8 cellular contexts compared by ENCODE assay signal in the genomic region with DNA sequence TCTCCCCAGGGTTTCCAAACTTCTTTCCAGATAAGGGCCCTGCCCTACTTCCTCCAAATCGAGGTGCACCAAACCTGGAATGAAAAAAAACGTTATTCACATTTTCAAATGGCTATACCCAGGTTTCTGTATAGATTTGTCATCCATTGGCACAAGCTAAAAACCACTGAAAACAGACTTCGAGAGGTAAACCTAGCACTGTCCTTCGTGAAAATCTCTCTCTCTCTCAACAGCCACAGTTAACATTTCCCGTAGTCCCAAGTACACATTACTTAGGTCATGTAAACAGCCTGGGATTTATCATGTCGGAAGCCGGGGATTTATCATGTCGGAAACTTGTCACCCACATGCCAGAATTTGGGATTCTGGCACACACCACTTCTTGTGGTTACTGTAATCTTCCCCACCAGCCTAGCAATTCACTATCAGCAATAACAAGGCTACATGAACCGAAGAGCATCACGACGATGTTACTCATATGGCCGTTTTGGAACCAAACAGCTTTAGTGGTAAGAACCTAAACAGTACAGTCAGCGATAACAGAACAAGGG. TPM values are rescaled to one million over a fixed set of nuclear protein-coding genes. Genes with fewer than 3 reads are reported as not detected.
DNase-seq lines count a peak whose midpoint lies in the region; ATAC-seq and TF ChIP-seq lines count a peak whose summit lies in the region.

No MANE protein-coding gene starts in this region.

- TF ChIP-seq CTCF in coronary artery (IDR thresholded peaks at IDR 0.05): no peak

- peak overlapping the region; percentile 99 for H3K27ac ChIP-seq in CD4-positive, CD25-positive, alpha-beta regulatory T cell (ENCODE audit: insufficient read depth, low read length, poor library complexity, severe bottlenecking)
- H3K27ac ChIP-seq in coronary artery: peak overlapping the region; percentile 99 to 100
- H3K27ac ChIP-seq in naive thymus-derived CD4-positive, alpha-beta T cell (ENCODE audit: low read depth, low read length): peak overlapping the region; percentile 100

- POLR2A ChIA-PET in naive thymus-derived CD4-positive, alpha-beta T cell (lab: Charles Lee): interaction anchor here (0.6 to 5.5 kb wide), 52 partner anchors 8 to 1751 kb away, joined by 3 to 224 read pairs (median 4); a partner anchor contains a TSS

- no peak for DNase-seq in CD4-positive, CD25-positive, alpha-beta regulatory T cell
- DNase-seq in MG63 (peak; percentile 56), coronary artery (ENCODE audit: low spot score) (no peak), RPMI8226 (no peak), cortex of kidney (lab: John Stamatoyannopoulos, UW) (no peak)
- peak in 1 of 9 donors; percentile 35 for DNase-seq in naive thymus-derived CD4-positive, alpha-beta T cell

- no peaks in the 10 kb centered on the region for H3K27me3 ChIP-seq in CD4-positive, CD25-positive, alpha-beta regulatory T cell (ENCODE audit: control insufficient read depth, insufficient read depth, low read length)
- H3K27me3 ChIP-seq in MG63: no peaks in the 10 kb centered on the region
- no peaks in the 10 kb centered on the region for H3K27me3 ChIP-seq in naive thymus-derived CD4-positive, alpha-beta T cell (ENCODE audit: control insufficient read depth in 2 of 2, insufficient read depth in 2 of 2, low read length in 2 of 2)

- peaks cover 13 to 72% (median 62%) of the 10 kb centered on the region in 4 donors for H3K4me1 Mint-ChIP-seq in CD4-positive, CD25-positive, alpha-beta regulatory T cell
- H3K4me1 Mint-ChIP-seq in naive thymus-derived CD4-positive, alpha-beta T cell: peaks cover 33 to 85% (median 77%) of the 10 kb centered on the region in 7 donors

- peaks cover 0 to 5% (median 0%) of the 10 kb centered on the region in 7 donors for H3K9me3 Mint-ChIP-seq in CD4-positive, CD25-positive, alpha-beta regulatory T cell
- peaks cover 0 to 34% (median 0%) of the 10 kb centered on the region in 11 donors for H3K9me3 Mint-ChIP-seq in naive thymus-derived CD4-positive, alpha-beta T cell

- H3K27ac Mint-ChIP-seq in CD4-positive, CD25-positive, alpha-beta regulatory T cell: peak overlapping the region; percentile 100
- peak overlapping the region; percentile 99 to 100 (median 100) for H3K27ac Mint-ChIP-seq in naive thymus-derived CD4-positive, alpha-beta T cell

- intact Hi-C loops in naive thymus-derived CD4-positive, alpha-beta T cell (cut with micrococcal nuclease): loop anchor here (5.0 to 10.0 kb wide), 7 partner anchors 97 to 678 kb away; a partner anchor contains a TSS

- peaks cover 19% of the 10 kb centered on the region for H3K27me3 Mint-ChIP-seq in CD4-positive, CD25-positive, alpha-beta regulatory T cell
- peaks cover 0 to 11% (median 0%) of the 10 kb centered on the region in 5 donors for H3K27me3 Mint-ChIP-seq in naive thymus-derived CD4-positive, alpha-beta T cell

- H3K4me3 ChIP-seq in CD4-positive, CD25-positive, alpha-beta regulatory T cell (ENCODE audit: low read depth, low read length): peak overlapping the region; percentile 100
- H3K4me3 ChIP-seq in MG63: peak overlapping the region; percentile 96
- H3K4me3 ChIP-seq in coronary artery: peak overlapping the region; percentile 90
- peak overlapping the region; percentile 98 for H3K4me3 ChIP-seq in naive thymus-derived CD4-positive, alpha-beta T cell (ENCODE audit: low read length)

- ATAC-seq in CD4-positive, CD25-positive, alpha-beta regulatory T cell (ENCODE audit: low read depth in 2 of 2): no peak
- ATAC-seq in naive thymus-derived CD4-positive, alpha-beta T cell: no peak
- ATAC-seq in GM21528 (IDR thresholded peaks at IDR 0.05; ENCODE audit: low FRiP score, unreplicated experiment) (no peak), HG02571 (IDR thresholded peaks at IDR 0.05; ENCODE audit: unreplicated experiment) (no peak)

- peak overlapping the region; percentile 88 to 100 (median 99) for H3K4me3 Mint-ChIP-seq in CD4-positive, CD25-positive, alpha-beta regulatory T cell
- H3K4me3 Mint-ChIP-seq in naive thymus-derived CD4-positive, alpha-beta T cell: peak overlapping the region; percentile 97 to 100 (median 99)

- CTCF ChIA-PET in naive thymus-derived CD4-positive, alpha-beta T cell (lab: Charles Lee): interaction anchor here (0.8 to 3.7 kb wide), 7 partner anchors 8 to 731 kb away, joined by 3 to 30 read pairs (median 4); a partner anchor contains a TSS

- H3K9me3 ChIP-seq in CD4-positive, CD25-positive, alpha-beta regulatory T cell (ENCODE audit: control insufficient read depth in 2 of 2, low read length in 2 of 2): no peaks in the 10 kb centered on the region
- no peaks in the 10 kb centered on the region for H3K9me3 ChIP-seq in MG63
- H3K9me3 ChIP-seq in naive thymus-derived CD4-positive, alpha-beta T cell (ENCODE audit: control insufficient read depth in 2 of 3, low read length in 3 of 3): no peaks in the 10 kb centered on the region

- H3K36me3 Mint-ChIP-seq in CD4-positive, CD25-positive, alpha-beta regulatory T cell: peaks cover 70% of the 10 kb centered on the region
- H3K36me3 Mint-ChIP-seq in naive thymus-derived CD4-positive, alpha-beta T cell: peaks cover 14 to 75% (median 58%) of the 10 kb centered on the region in 5 donors

- peaks cover 54% of the 10 kb centered on the region for H3K4me1 ChIP-seq in CD4-positive, CD25-positive, alpha-beta regulatory T cell (ENCODE audit: control insufficient read depth, insufficient read depth, low read length, poor library complexity, severe bottlenecking)
- H3K4me1 ChIP-seq in naive thymus-derived CD4-positive, alpha-beta T cell (ENCODE audit: control insufficient read depth in 2 of 2, insufficient read depth in 2 of 2, low read length in 2 of 2): peaks cover 41 to 54% of the 10 kb centered on the region in 2 donors

- peaks cover 59% of the 10 kb centered on the region for H3K36me3 ChIP-seq in CD4-positive, CD25-positive, alpha-beta regulatory T cell (ENCODE audit: control insufficient read depth, insufficient read depth, low read length)
- peaks cover 73% of the 10 kb centered on the region for H3K36me3 ChIP-seq in MG63
- H3K36me3 ChIP-seq in naive thymus-derived CD4-positive, alpha-beta T cell (ENCODE audit: control insufficient read depth in 2 of 3, insufficient read depth in 3 of 3, low read length in 3 of 3): peaks cover 46 to 76% (median 53%) of the 10 kb centered on the region in 3 experiments

RNA-seq across cellular contexts. Expression of a gene that starts 1.2 kb away (rescaled TPM):
- total RNA-seq in CD4-positive, CD25-positive, alpha-beta regulatory T cell: 2,976 TPM
- polyA plus RNA-seq in CD4-positive, CD25-positive, alpha-beta regulatory T cell: 1,000 to 10,000 TPM in 3 of 4 donors, 100 to 1,000 TPM in 1; 887 to 1,222 (median 1,070) TPM
- 420 and 1,383 TPM in 2 replicates for total RNA-seq in MG63 (2014; rRNA removed; shearing (Covaris generic); ENCODE audit: low replicate concordance)
- 1,000 to 10,000 TPM in 4 of 5 experiments, 100 to 1,000 TPM in 1; 781 to 2,704 (median 1,632) TPM for total RNA-seq in naive thymus-derived CD4-positive, alpha-beta T cell
- 1,000 to 10,000 TPM; 1,423 to 1,510 TPM for polyA plus RNA-seq in naive thymus-derived CD4-positive, alpha-beta T cell

RNA-seq across cellular contexts. Expression of a gene that starts 1.9 kb away (rescaled TPM):
- 173 TPM for total RNA-seq in CD4-positive, CD25-positive, alpha-beta regulatory T cell
- polyA plus RNA-seq in CD4-positive, CD25-positive, alpha-beta regulatory T cell: 10 to 100 TPM in 3 of 4 donors, 1 to 10 TPM in 1; 9.2 to 11.6 (median 10.8) TPM
- total RNA-seq in MG63 (2014; rRNA removed; shearing (Covaris generic); ENCODE audit: low replicate concordance): 9.1 and 17.7 TPM in 2 replicates
- 100 to 1,000 TPM in 4 of 5 experiments, 10 to 100 TPM in 1; 46.7 to 192 (median 115) TPM for total RNA-seq in naive thymus-derived CD4-positive, alpha-beta T cell
- 10 to 100 TPM; 11.3 to 16.6 TPM for polyA plus RNA-seq in naive thymus-derived CD4-positive, alpha-beta T cell

RNA-seq across cellular contexts. Expression of a gene that starts 8.0 kb away (rescaled TPM):
- 49.3 TPM for total RNA-seq in CD4-positive, CD25-positive, alpha-beta regulatory T cell
- 10 to 100 TPM; 10.2 to 11.1 (median 10.2) TPM for polyA plus RNA-seq in CD4-positive, CD25-positive, alpha-beta regulatory T cell
- total RNA-seq in MG63 (2014; rRNA removed; shearing (Covaris generic); ENCODE audit: low replicate concordance): 2.8 and 10.4 TPM in 2 replicates
- total RNA-seq in naive thymus-derived CD4-positive, alpha-beta T cell: 10 to 100 TPM; 34.5 to 69.6 (median 41.9) TPM
- 1 to 10 TPM; 7.4 to 8.2 TPM for polyA plus RNA-seq in naive thymus-derived CD4-positive, alpha-beta T cell

RNA-seq across cellular contexts. Expression of a gene that starts 55.9 kb away (rescaled TPM):
- 0.67 TPM for total RNA-seq in CD4-positive, CD25-positive, alpha-beta regulatory T cell
- polyA plus RNA-seq in CD4-positive, CD25-positive, alpha-beta regulatory T cell: not detected
- 5.6 and 19.0 TPM in 2 replicates for total RNA-seq in MG63 (2014; rRNA removed; shearing (Covaris generic); ENCODE audit: low replicate concordance)
- total RNA-seq in naive thymus-derived CD4-positive, alpha-beta T cell: 10 to 100 TPM in 1 of 5 experiments, 1 to 10 TPM in 4; 1.1 to 17.9 (median 1.6) TPM
- polyA plus RNA-seq in naive thymus-derived CD4-positive, alpha-beta T cell: not detected
